ENCODE assay signal across 8 cellular contexts in genomic region chr19:18682807-18683108, GRCh38. TPM values are rescaled to one million over a fixed set of nuclear protein-coding genes. Genes with fewer than 3 reads are reported as not detected.
DNase-seq lines count a peak whose midpoint lies in the region; ATAC-seq and TF ChIP-seq lines count a peak whose summit lies in the region.

No MANE protein-coding gene starts in this region.

- no peaks in the 10 kb centered on the region for H3K9me3 ChIP-seq in Loucy (ENCODE audit: insufficient read depth, low read depth, low read length)

- H4K20me1 ChIP-seq in Loucy (ENCODE audit: insufficient read depth, low read length, poor library complexity, severe bottlenecking), result no peaks in the 10 kb centered on the region

- H3K36me3 Mint-ChIP-seq in CD14-positive monocyte, result no peaks in the 10 kb centered on the region
- no peaks in the 10 kb centered on the region for H3K36me3 Mint-ChIP-seq in natural killer cell treated with Interleukin-12 subunit alpha and Interleukin-12 subunit beta and Interleukin-15 and Interleukin-18, amount 100 ng/mL, for 72 hours

- peaks cover 2% of the 10 kb centered on the region in 3 donors for H3K27me3 Mint-ChIP-seq in CD14-positive monocyte (ENCODE audit: low read depth in 3 of 3)
- no peaks in the 10 kb centered on the region for H3K27me3 Mint-ChIP-seq in natural killer cell treated with Interleukin-12 subunit alpha and Interleukin-12 subunit beta and Interleukin-15 and Interleukin-18, amount 100 ng/mL, for 72 hours

- H3K4me1 ChIP-seq in Loucy (ENCODE audit: insufficient read depth, low read length, poor library complexity, severe bottlenecking), result peaks cover 25% of the 10 kb centered on the region

- peak overlapping the region; percentile 88 for H3K4me2 ChIP-seq in Loucy (ENCODE audit: low read depth, low read length, poor library complexity, severe bottlenecking)

- intact Hi-C loops in CD14-positive monocyte (cut with micrococcal nuclease), result no loop called here

- peak overlapping the region; percentile 93 for H3K4me3 ChIP-seq in Loucy (ENCODE audit: low read length, poor library complexity, severe bottlenecking)

- TF ChIP-seq CTCF in CD14-positive monocyte (IDR thresholded peaks at IDR 0.05) (no peak), Loucy (conservative IDR thresholded peaks at IDR 0.05; ENCODE audit: low read length) (no peak)

- H2AFZ ChIP-seq in Loucy (ENCODE audit: low read length), result peak overlapping the region; percentile 96

- peak overlapping the region; percentile 73 to 91 (median 83) for H3K27ac Mint-ChIP-seq in CD14-positive monocyte
- H3K27ac Mint-ChIP-seq in natural killer cell treated with Interleukin-12 subunit alpha and Interleukin-12 subunit beta and Interleukin-15 and Interleukin-18, amount 100 ng/mL, for 72 hours, result peak overlapping the region; percentile 67 to 69

- DNase-seq in CD14-positive monocyte (ENCODE audit: low spot score) (no peak), NCI-H2171 (lab: John Stamatoyannopoulos, UW) (no peak)
- DNase-seq in natural killer cell treated with Interleukin-12 subunit alpha and Interleukin-12 subunit beta and Interleukin-15 and Interleukin-18, amount 100 ng/mL, for 72 hours (ENCODE audit: low spot score), result no peak

- H3K4me1 Mint-ChIP-seq in CD14-positive monocyte, result peaks cover 59% of the 10 kb centered on the region
- H3K4me1 Mint-ChIP-seq in natural killer cell treated with Interleukin-12 subunit alpha and Interleukin-12 subunit beta and Interleukin-15 and Interleukin-18, amount 100 ng/mL, for 72 hours (ENCODE audit: low read depth in 2 of 2), result peaks cover 12 to 19% of the 10 kb centered on the region in 2 donors

- no peaks in the 10 kb centered on the region for H3K36me3 ChIP-seq in Loucy (ENCODE audit: insufficient read depth, low read length)

- H3K9me2 ChIP-seq in Loucy (replicated peaks; ENCODE audit: low read depth, low read length), result no peaks in the 10 kb centered on the region

- H3F3A ChIP-seq in Loucy (ENCODE audit: low read depth), result no peaks in the 10 kb centered on the region

- peaks cover 38% of the 10 kb centered on the region for H3K79me2 ChIP-seq in Loucy (ENCODE audit: insufficient read depth, low read length)

- H3K27ac ChIP-seq in cingulate gyrus (ENCODE audit: low read depth, low read length), result peak overlapping the region; percentile 95

- no peaks in the 10 kb centered on the region for H3K9me3 Mint-ChIP-seq in CD14-positive monocyte
- no peaks in the 10 kb centered on the region for H3K9me3 Mint-ChIP-seq in natural killer cell treated with Interleukin-12 subunit alpha and Interleukin-12 subunit beta and Interleukin-15 and Interleukin-18, amount 100 ng/mL, for 72 hours

- peak overlapping the region; percentile 93 for H3K9ac ChIP-seq in Loucy (ENCODE audit: low read depth, low read length, poor library complexity, severe bottlenecking)

- no peak for ATAC-seq in natural killer cell treated with Interleukin-12 subunit alpha and Interleukin-12 subunit beta and Interleukin-15 and Interleukin-18, amount 100 ng/mL, for 72 hours
- no peak for ATAC-seq in GM19397 (IDR thresholded peaks at IDR 0.05; ENCODE audit: unreplicated experiment)
- no peak for ATAC-seq in HG03175 (IDR thresholded peaks at IDR 0.05; ENCODE audit: unreplicated experiment)
- no peak for ATAC-seq in GM21367 (IDR thresholded peaks at IDR 0.05; ENCODE audit: unreplicated experiment)

- peak overlapping the region; percentile 74 to 85 for H3K4me3 Mint-ChIP-seq in CD14-positive monocyte
- peak overlapping the region; percentile 91 for H3K4me3 Mint-ChIP-seq in natural killer cell treated with Interleukin-12 subunit alpha and Interleukin-12 subunit beta and Interleukin-15 and Interleukin-18, amount 100 ng/mL, for 72 hours

- no peaks in the 10 kb centered on the region for H3K27me3 ChIP-seq in Loucy (ENCODE audit: insufficient read depth, low read length, poor library complexity, severe bottlenecking)

RNA-seq across cellular contexts. Expression of gene CRTC1, which starts 0.7 kb away (rescaled TPM):
- under 1 TPM; 0.28 to 0.55 TPM for polyA plus RNA-seq in CD14-positive monocyte
- total RNA-seq in natural killer cell treated with Interleukin-12 subunit alpha and Interleukin-12 subunit beta and Interleukin-15 and Interleukin-18, amount 100 ng/mL, for 72 hours, result 1 to 10 TPM; 7.6 to 9.3 TPM

RNA-seq across cellular contexts. Expression of gene KLHL26, which starts 45.9 kb away (rescaled TPM):
- polyA plus RNA-seq in CD14-positive monocyte, result 1 to 10 TPM; 1.6 to 2.0 TPM
- total RNA-seq in natural killer cell treated with Interleukin-12 subunit alpha and Interleukin-12 subunit beta and Interleukin-15 and Interleukin-18, amount 100 ng/mL, for 72 hours, result 10 to 100 TPM; 11.6 to 18.3 TPM
